ENCODE assay signal across 17 cellular contexts in the genomic region with DNA sequence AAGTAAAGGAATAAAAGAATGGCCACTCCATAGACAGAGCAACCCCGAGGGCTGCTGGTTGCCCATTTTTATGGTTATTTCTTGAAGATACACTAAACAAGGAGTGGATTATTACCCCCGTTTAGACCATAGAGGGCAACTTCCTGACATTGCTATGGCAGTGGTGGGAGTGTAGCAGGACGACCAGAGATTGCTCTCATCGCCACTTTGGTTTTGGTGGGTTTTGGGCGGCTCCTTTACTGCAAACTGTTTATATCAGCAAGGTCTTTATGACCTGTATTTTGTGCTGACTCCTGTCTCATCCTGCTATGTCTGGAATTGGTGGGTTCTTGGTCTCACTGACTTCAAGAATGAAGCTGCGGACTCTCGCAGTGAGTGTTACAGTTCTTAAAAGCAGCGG.
A peak's percentile ranks its signal among the peaks of the same experiment; 100 is the strongest.
DNase-seq lines count a peak whose midpoint lies in the region; ATAC-seq, FAIRE-seq and TF ChIP-seq lines count a peak whose summit lies in the region.
"Had no signal": no experiment of that assay in that cellular context is flagged by ENCODE, and none has a peak within 500 bp of the region (broad histone marks: within the 10 kb centered on the region; RNA-seq: fewer than 3 reads in every experiment).

No MANE protein-coding gene starts in this region.

- no peak for TF ChIP-seq POLR2A in K562 (conservative IDR thresholded peaks at IDR 0.05)
- TF ChIP-seq POLR2A in sigmoid colon (IDR thresholded peaks at IDR 0.05), result no peak

- H3K9ac ChIP-seq in K562 (ENCODE audit: insufficient read depth in 1 of 2, low read depth in 2 of 2, low read length in 2 of 2), result no peak overlapping the region

- no peak overlapping the region for H3K27ac ChIP-seq in K562 (ENCODE audit: extremely low read depth, low read depth, low read length)
- H3K27ac ChIP-seq in muscle layer of duodenum (ENCODE audit: low read length), result peak overlapping the region; percentile 20
- H3K27ac ChIP-seq in sigmoid colon, result peak overlapping the region in 3 of 4 donors; percentile 40 to 80 (median 64)

- TF ChIP-seq EP300 in K562 (IDR thresholded peaks at IDR 0.05; ENCODE audit: low read length) (no peak), sigmoid colon (IDR thresholded peaks at IDR 0.05) (no peak)

- no peak for TF ChIP-seq CTCF in HFFc6 (IDR thresholded peaks at IDR 0.05)
- no peak for TF ChIP-seq CTCF in K562 (IDR thresholded peaks at IDR 0.05 in 2 of 3, conservative IDR thresholded peaks at IDR 0.05 in 1 of 3; ENCODE audit: insufficient read depth in 2 of 3, low read depth in 1 of 3, low read length in 3 of 3)
- no peak for TF ChIP-seq CTCF in sigmoid colon (IDR thresholded peaks at IDR 0.05)

- ATAC-seq in K562, result peak; percentile 28; the same call in 2 of the 3 replicates
- ATAC-seq: GM23338 had no signal

- 17% methylated on average over 8 of the region's 8 CpGs for WGBS in K562 (ENCODE audit: insufficient coverage, low coverage, missing lambda C conversion rate)
- 68 to 85% methylated on average over 8 of the region's 8 CpGs for WGBS in sigmoid colon, 2 donors

- H3K4me3 ChIP-seq in K562 (no peak overlapping the region), muscle layer of duodenum (ENCODE audit: low read depth in 1 of 2, low read length in 2 of 2) (no peak overlapping the region), sigmoid colon (no peak overlapping the region)
- H3K4me3 ChIP-seq: GM23338 had no signal

- H3K9me3 ChIP-seq in K562 (replicated peaks; ENCODE audit: control insufficient read depth, insufficient read depth, low read depth, low read length) (no peaks in the 10 kb centered on the region; the same call in 1 of the 2 replicates), muscle layer of duodenum (ENCODE audit: control insufficient read depth in 1 of 2, low read length in 2 of 2) (no peaks in the 10 kb centered on the region), sigmoid colon (no peaks in the 10 kb centered on the region)

- FAIRE-seq in K562 (lab: Jason Lieb, UNC), result no peak
- FAIRE-seq: A204.1, G401.6, GM12892 had no signal

- H3K36me3 ChIP-seq in K562 (ENCODE audit: control insufficient read depth, insufficient read depth, low read length), result no peaks in the 10 kb centered on the region
- no peaks in the 10 kb centered on the region for H3K36me3 ChIP-seq in muscle layer of duodenum (ENCODE audit: control insufficient read depth in 1 of 2, insufficient read depth in 2 of 2, low read length in 2 of 2)
- no peaks in the 10 kb centered on the region for H3K36me3 ChIP-seq in sigmoid colon

- H3K27me3 Mint-ChIP-seq in HFFc6 (ENCODE audit: insufficient read depth), result peaks cover 6% of the 10 kb centered on the region; the same call in 1 of the 2 replicates
- H3K27me3 Mint-ChIP-seq: B cell; CD4-positive, alpha-beta memory T cell had no signal

- peak overlapping the region; percentile 68; the same call in 1 of the 2 replicates for H3K4me3 Mint-ChIP-seq in HFFc6
- H3K4me3 Mint-ChIP-seq: B cell; CD4-positive, alpha-beta memory T cell; GM23338 had no signal

- H3K36me3 Mint-ChIP-seq in HFFc6 (ENCODE audit: low read depth), result peaks cover 6% of the 10 kb centered on the region; the same call in 1 of the 2 replicates
- H3K36me3 Mint-ChIP-seq: CD4-positive, alpha-beta memory T cell had no signal

- intact Hi-C loops in K562 (cut with micrococcal nuclease), result no loop called here
- intact Hi-C loops in sigmoid colon (cut with DNase I), result no loop called here

- no peaks in the 10 kb centered on the region for H3K9me1 ChIP-seq in K562 (ENCODE audit: control insufficient read depth, insufficient read depth, low read length)

- no peaks in the 10 kb centered on the region for H4K20me1 ChIP-seq in K562 (replicated peaks; ENCODE audit: control insufficient read depth, insufficient read depth, low read length)

- peaks cover 0 to 9% of the 10 kb centered on the region in 2 experiments; a peak in 2 of 5 replicates for H3K27me3 ChIP-seq in K562 (ENCODE audit: control insufficient read depth in 2 of 2, insufficient read depth in 2 of 2, low read length in 2 of 2)
- no peaks in the 10 kb centered on the region for H3K27me3 ChIP-seq in muscle layer of duodenum (ENCODE audit: low read depth, low read length)
- no peaks in the 10 kb centered on the region for H3K27me3 ChIP-seq in sigmoid colon

- CTCF ChIA-PET in K562 (lab: Yijun Ruan, JAX; ENCODE audit: low intra/inter-chr PET ratio), result no interaction called here

- POLR2A ChIA-PET in K562 (lab: Yijun Ruan, JAX), result interaction anchor here (0.6 kb wide), 1 partner anchor 496 kb away, joined by 3 read pairs; the partner anchor contains the start of gene ERVFRD-1

- H3K27ac Mint-ChIP-seq in HFFc6, result no peak overlapping the region
- H3K27ac Mint-ChIP-seq: B cell, GM23338 had no signal

- 0 out of 2 replicates have a peak overlapping the region, but pooled peaks have one; percentile 28 for H2AFZ ChIP-seq in K562 (ENCODE audit: low read depth, low read length)
- H2AFZ ChIP-seq: GM23338 had no signal

- H3K4me1 ChIP-seq in K562 (replicated peaks in 1 of 2; ENCODE audit: control insufficient read depth in 2 of 2, insufficient read depth in 2 of 2, low read length in 2 of 2) (no peaks in the 10 kb centered on the region), muscle layer of duodenum (ENCODE audit: control insufficient read depth in 1 of 2, insufficient read depth in 2 of 2, low read length in 2 of 2) (peaks cover 3 to 19% of the 10 kb centered on the region in 2 donors), sigmoid colon (peaks cover 0 to 56% (median 41%) of the 10 kb centered on the region in 4 donors)

- H3K9me3 Mint-ChIP-seq in HFFc6, result peaks cover 17% of the 10 kb centered on the region

- no peak for TF ChIP-seq RAD21 in K562 (CRISPR knock-in tag; conservative IDR thresholded peaks at IDR 0.05 in 1 of 2, IDR thresholded peaks at IDR 0.05 in 1 of 2)

- DNase-seq in HFFc6, result no peak
- DNase-seq in K562 (ENCODE audit: extremely low read depth in 1 of 4, low spot score in 3 of 4), result no peak
- DNase-seq in sigmoid colon, result no peak
- no peak for DNase-seq in NCI-H526 (lab: John Stamatoyannopoulos, UW)
- no peak for DNase-seq in NK-92 treated with Interleukin-12 subunit alpha and Interleukin-12 subunit beta, amount 100 ng/mL, for 24 hours (lab: John Stamatoyannopoulos, UW)
- no peak for DNase-seq in C1 segment of cervical spinal cord (lab: John Stamatoyannopoulos, UW)
- no peak for DNase-seq in RKO (ENCODE audit: low spot score)
- DNase-seq: CD4-positive, alpha-beta memory T cell; DMS79; EL; H7 had no signal

- no peaks in the 10 kb centered on the region for H3K79me2 ChIP-seq in K562 (ENCODE audit: control insufficient read depth, insufficient read depth, low read length)

- BruUV-seq in K562 (replicated peaks; lab: Mats Ljungman, UMichigan), result no TSS peak

- peaks cover 49% of the 10 kb centered on the region; the same call in 1 of the 2 replicates for H3K4me1 Mint-ChIP-seq in HFFc6 (ENCODE audit: low read depth)

- H3K4me2 ChIP-seq in K562 (ENCODE audit: insufficient read depth, low read length), result peak overlapping the region; percentile 23; the same call in 1 of the 2 replicates
- H3K4me2 ChIP-seq: GM23338 had no signal

- in situ Hi-C loops in K562 (cut with MboI), result no loop called here

TF ChIP-seq in K562, 482 proteins besides CTCF, POLR2A, EP300 and RAD21 (continues in another document):
- TF ChIP-seq ZNF124 (CRISPR knock-in tag; IDR thresholded peaks at IDR 0.05) (no peak), EZH2 (IDR thresholded peaks at IDR 0.05; ENCODE audit: borderline replicate concordance, low read depth, low read length) (no peak), PBX2 (CRISPR knock-in tag; IDR thresholded peaks at IDR 0.05; ENCODE audit: low read depth) (no peak), PBX2 (tag; conservative IDR thresholded peaks at IDR 0.05; ENCODE audit: low read depth) (no peak), ZNF165 (CRISPR knock-in tag; IDR thresholded peaks at IDR 0.05; ENCODE audit: borderline replicate concordance) (no peak), HLTF (IDR thresholded peaks at IDR 0.05) (no peak), TEAD4 (IDR thresholded peaks at IDR 0.05; ENCODE audit: low read length) (no peak), TEAD4 (CRISPR knock-in tag; IDR thresholded peaks at IDR 0.05; ENCODE audit: borderline replicate concordance) (no peak), MECOM (CRISPR knock-in tag; IDR thresholded peaks at IDR 0.05) (no peak), PRPF4 (IDR thresholded peaks at IDR 0.05; ENCODE audit: insufficient read depth, low read depth, low read length, poor library complexity, severe bottlenecking) (no peak), ZC3H11A (IDR thresholded peaks at IDR 0.05; ENCODE audit: low read depth, low read length) (no peak)
